ENCODE assay signal across 8 cellular contexts in genomic region chr1:43651188-43651587, GRCh38. TPM values are rescaled to one million over a fixed set of nuclear protein-coding genes. Genes with fewer than 3 reads are reported as not detected.
DNase-seq lines count a peak whose midpoint lies in the region; ATAC-seq and TF ChIP-seq lines count a peak whose summit lies in the region.

No MANE protein-coding gene starts in this region.

- peak overlapping the region; percentile 94 for H3K4me3 ChIP-seq in BE2C (ENCODE audit: low read depth, low read length)

- H3K36me3 ChIP-seq in BE2C (peaks cover 17% of the 10 kb centered on the region), KOPT-K1 (ENCODE audit: insufficient read depth, low read length) (peaks cover 32% of the 10 kb centered on the region)

- H3K27me3 Mint-ChIP-seq in chondrocyte (ENCODE audit: low read depth) (no peaks in the 10 kb centered on the region), naive B cell (peaks cover 0 to 4% (median 0%) of the 10 kb centered on the region in 3 donors)

- H3K4me3 Mint-ChIP-seq in chondrocyte (ENCODE audit: unreplicated experiment), result peak overlapping the region; percentile 99
- H3K4me3 Mint-ChIP-seq in naive B cell, result peak overlapping the region; percentile 87 to 100 (median 98)

- DNase-seq in BE2C, result no peak
- no peak for DNase-seq in chondrocyte (ENCODE audit: low spot score)
- DNase-seq in naive B cell, result no peak
- no peak for DNase-seq in NAMALWA (ENCODE audit: low spot score)
- no peak for DNase-seq in DMS79 treated with DMSO at 0.1 percent for 48 hours (lab: John Stamatoyannopoulos, UW)
- no peak for DNase-seq in SKM-1 treated with dmso at 0.1 percent for 144 hours (lab: John Stamatoyannopoulos, UW; ENCODE audit: unreplicated experiment)

- H3K27ac Mint-ChIP-seq in chondrocyte (ENCODE audit: unreplicated experiment) (peak overlapping the region; percentile 66), naive B cell (peak overlapping the region in 4 of 6 donors; percentile 32 to 96 (median 75))

- H3K4me1 Mint-ChIP-seq in chondrocyte (ENCODE audit: low read depth) (peaks cover 33% of the 10 kb centered on the region), naive B cell (peaks cover 37 to 44% (median 37%) of the 10 kb centered on the region in 3 donors)

- TF ChIP-seq CTCF in BE2C (IDR thresholded peaks at IDR 0.05; ENCODE audit: low read depth, low read length), result no peak
- no peak for TF ChIP-seq CTCF in chondrocyte (IDR thresholded peaks at IDR 0.05)

- no peaks in the 10 kb centered on the region for H3K4me1 ChIP-seq in BE2C

- H3K9me3 Mint-ChIP-seq in chondrocyte (ENCODE audit: low read depth) (no peaks in the 10 kb centered on the region), naive B cell (no peaks in the 10 kb centered on the region)

- H3K9me3 ChIP-seq in BE2C, result no peaks in the 10 kb centered on the region
- no peaks in the 10 kb centered on the region for H3K9me3 ChIP-seq in KOPT-K1 (ENCODE audit: insufficient read depth, low read length, poor library complexity, severe bottlenecking)

- H3K36me3 Mint-ChIP-seq in chondrocyte (ENCODE audit: low read depth), result peaks cover 20% of the 10 kb centered on the region
- H3K36me3 Mint-ChIP-seq in naive B cell, result peaks cover 8 to 27% of the 10 kb centered on the region in 2 donors

- peak overlapping the region; percentile 76 for H3K27ac ChIP-seq in KOPT-K1 (ENCODE audit: low read depth, low read length, poor library complexity, severe bottlenecking)

- ATAC-seq in naive B cell (ENCODE audit: low read depth in 2 of 2) (no peak), esophagus mucosa (no peak)

- no peaks in the 10 kb centered on the region for H3K27me3 ChIP-seq in BE2C

RNA-seq across cellular contexts. Expression of gene KDM4A, which starts 1.2 kb away (rescaled TPM):
- polyA plus RNA-seq in BE2C (2012; ENCODE audit: insufficient read depth, insufficient read length, low read depth), result 16.0 TPM
- total RNA-seq in chondrocyte, result 48.3 to 50.8 TPM (median 49.8 TPM) in 3 replicates
- 10 to 100 TPM in 1 of 6 donors, 1 to 10 TPM in 4, under 1 TPM in 1; 1.00 to 11.3 (median 8.4) TPM for polyA plus RNA-seq in naive B cell (ENCODE audit: low read depth in 6 of 6)
- 23.4 TPM for total RNA-seq in esophagus mucosa

RNA-seq across cellular contexts. Expression of gene ST3GAL3, which starts 56.1 kb away (rescaled TPM):
- 16.9 TPM for polyA plus RNA-seq in BE2C (2012; ENCODE audit: insufficient read depth, insufficient read length, low read depth)
- total RNA-seq in chondrocyte (15.2 to 28.7 TPM (median 17.0 TPM) in 3 replicates), esophagus mucosa (5.5 TPM)
- polyA plus RNA-seq in naive B cell (ENCODE audit: low read depth in 6 of 6), result 10 to 100 TPM in 2 of 6 donors, 1 to 10 TPM in 4; 7.9 to 16.1 (median 9.8) TPM
